In the genomic region with DNA sequence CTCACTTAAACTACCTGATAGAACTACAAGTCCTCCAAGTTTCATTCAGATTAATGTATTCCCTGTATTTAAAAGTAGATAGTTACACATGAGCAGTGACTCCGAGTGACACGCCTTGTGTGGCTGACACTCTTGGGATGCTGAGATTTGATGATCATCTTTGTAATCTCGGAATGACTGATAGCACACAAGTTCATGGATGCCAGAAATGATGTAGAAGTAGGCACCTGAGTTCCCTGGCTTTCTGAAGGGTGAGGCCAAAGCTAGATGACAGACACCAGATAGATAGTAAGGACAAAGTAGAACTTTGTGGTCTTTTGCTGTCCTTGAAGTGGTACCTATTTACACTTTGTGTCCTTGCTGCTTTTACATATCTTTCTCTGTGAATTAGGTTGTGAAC, we compare ENCODE assay signal across 1 cellular context.
TF ChIP-seq lines count a peak whose summit lies in the region.

No MANE protein-coding gene starts in this region.

TF ChIP-seq in HepG2, 621 proteins besides CTCF, POLR2A, EP300 and RAD21 (continued from another document):
- TF ChIP-seq ZNF816 (CRISPR knock-in tag; IDR thresholded peaks at IDR 0.05; ENCODE audit: borderline replicate concordance) (no peak), ZNF335 (CRISPR knock-in tag; IDR thresholded peaks at IDR 0.05) (no peak), ZNF205 (CRISPR knock-in tag; IDR thresholded peaks at IDR 0.05) (no peak), ZNF761 (CRISPR knock-in tag; conservative IDR thresholded peaks at IDR 0.05) (no peak), ZNF230 (CRISPR knock-in tag; IDR thresholded peaks at IDR 0.05) (no peak), DMAP1 (CRISPR knock-in tag; IDR thresholded peaks at IDR 0.05) (no peak), ZNF879 (CRISPR knock-in tag; IDR thresholded peaks at IDR 0.05) (no peak), ZNF792 (CRISPR knock-in tag; IDR thresholded peaks at IDR 0.05) (no peak)
- TF ChIP-seq, protein P1, sequence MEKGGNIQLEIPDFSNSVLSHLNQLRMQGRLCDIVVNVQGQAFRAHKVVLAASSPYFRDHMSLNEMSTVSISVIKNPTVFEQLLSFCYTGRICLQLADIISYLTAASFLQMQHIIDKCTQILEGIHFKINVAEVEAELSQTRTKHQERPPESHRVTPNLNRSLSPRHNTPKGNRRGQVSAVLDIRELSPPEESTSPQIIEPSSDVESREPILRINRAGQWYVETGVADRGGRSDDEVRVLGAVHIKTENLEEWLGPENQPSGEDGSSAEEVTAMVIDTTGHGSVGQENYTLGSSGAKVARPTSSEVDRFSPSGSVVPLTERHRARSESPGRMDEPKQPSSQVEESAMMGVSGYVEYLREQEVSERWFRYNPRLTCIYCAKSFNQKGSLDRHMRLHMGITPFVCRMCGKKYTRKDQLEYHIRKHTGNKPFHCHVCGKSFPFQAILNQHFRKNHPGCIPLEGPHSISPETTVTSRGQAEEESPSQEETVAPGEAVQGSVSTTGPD (CRISPR knock-in tag; IDR thresholded peaks at IDR 0.05), result no peak
- TF ChIP-seq, protein P2, sequence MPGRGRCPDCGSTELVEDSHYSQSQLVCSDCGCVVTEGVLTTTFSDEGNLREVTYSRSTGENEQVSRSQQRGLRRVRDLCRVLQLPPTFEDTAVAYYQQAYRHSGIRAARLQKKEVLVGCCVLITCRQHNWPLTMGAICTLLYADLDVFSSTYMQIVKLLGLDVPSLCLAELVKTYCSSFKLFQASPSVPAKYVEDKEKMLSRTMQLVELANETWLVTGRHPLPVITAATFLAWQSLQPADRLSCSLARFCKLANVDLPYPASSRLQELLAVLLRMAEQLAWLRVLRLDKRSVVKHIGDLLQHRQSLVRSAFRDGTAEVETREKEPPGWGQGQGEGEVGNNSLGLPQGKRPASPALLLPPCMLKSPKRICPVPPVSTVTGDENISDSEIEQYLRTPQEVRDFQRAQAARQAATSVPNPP (CRISPR knock-in tag; IDR thresholded peaks at IDR 0.05), result no peak
- TF ChIP-seq, protein P3, sequence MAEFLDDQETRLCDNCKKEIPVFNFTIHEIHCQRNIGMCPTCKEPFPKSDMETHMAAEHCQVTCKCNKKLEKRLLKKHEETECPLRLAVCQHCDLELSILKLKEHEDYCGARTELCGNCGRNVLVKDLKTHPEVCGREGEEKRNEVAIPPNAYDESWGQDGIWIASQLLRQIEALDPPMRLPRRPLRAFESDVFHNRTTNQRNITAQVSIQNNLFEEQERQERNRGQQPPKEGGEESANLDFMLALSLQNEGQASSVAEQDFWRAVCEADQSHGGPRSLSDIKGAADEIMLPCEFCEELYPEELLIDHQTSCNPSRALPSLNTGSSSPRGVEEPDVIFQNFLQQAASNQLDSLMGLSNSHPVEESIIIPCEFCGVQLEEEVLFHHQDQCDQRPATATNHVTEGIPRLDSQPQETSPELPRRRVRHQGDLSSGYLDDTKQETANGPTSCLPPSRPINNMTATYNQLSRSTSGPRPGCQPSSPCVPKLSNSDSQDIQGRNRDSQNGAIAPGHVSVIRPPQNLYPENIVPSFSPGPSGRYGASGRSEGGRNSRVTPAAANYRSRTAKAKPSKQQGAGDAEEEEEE (CRISPR knock-in tag; IDR thresholded peaks at IDR 0.05; ENCODE audit: borderline replicate concordance), result no peak
- TF ChIP-seq, protein P4, sequence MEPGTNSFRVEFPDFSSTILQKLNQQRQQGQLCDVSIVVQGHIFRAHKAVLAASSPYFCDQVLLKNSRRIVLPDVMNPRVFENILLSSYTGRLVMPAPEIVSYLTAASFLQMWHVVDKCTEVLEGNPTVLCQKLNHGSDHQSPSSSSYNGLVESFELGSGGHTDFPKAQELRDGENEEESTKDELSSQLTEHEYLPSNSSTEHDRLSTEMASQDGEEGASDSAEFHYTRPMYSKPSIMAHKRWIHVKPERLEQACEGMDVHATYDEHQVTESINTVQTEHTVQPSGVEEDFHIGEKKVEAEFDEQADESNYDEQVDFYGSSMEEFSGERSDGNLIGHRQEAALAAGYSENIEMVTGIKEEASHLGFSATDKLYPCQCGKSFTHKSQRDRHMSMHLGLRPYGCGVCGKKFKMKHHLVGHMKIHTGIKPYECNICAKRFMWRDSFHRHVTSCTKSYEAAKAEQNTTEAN (CRISPR knock-in tag; conservative IDR thresholded peaks at IDR 0.05), result no peak
- TF ChIP-seq, protein P5, sequence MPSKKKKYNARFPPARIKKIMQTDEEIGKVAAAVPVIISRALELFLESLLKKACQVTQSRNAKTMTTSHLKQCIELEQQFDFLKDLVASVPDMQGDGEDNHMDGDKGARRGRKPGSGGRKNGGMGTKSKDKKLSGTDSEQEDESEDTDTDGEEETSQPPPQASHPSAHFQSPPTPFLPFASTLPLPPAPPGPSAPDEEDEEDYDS (CRISPR knock-in tag; IDR thresholded peaks at IDR 0.05), result no peak
- TF ChIP-seq, protein P6, sequence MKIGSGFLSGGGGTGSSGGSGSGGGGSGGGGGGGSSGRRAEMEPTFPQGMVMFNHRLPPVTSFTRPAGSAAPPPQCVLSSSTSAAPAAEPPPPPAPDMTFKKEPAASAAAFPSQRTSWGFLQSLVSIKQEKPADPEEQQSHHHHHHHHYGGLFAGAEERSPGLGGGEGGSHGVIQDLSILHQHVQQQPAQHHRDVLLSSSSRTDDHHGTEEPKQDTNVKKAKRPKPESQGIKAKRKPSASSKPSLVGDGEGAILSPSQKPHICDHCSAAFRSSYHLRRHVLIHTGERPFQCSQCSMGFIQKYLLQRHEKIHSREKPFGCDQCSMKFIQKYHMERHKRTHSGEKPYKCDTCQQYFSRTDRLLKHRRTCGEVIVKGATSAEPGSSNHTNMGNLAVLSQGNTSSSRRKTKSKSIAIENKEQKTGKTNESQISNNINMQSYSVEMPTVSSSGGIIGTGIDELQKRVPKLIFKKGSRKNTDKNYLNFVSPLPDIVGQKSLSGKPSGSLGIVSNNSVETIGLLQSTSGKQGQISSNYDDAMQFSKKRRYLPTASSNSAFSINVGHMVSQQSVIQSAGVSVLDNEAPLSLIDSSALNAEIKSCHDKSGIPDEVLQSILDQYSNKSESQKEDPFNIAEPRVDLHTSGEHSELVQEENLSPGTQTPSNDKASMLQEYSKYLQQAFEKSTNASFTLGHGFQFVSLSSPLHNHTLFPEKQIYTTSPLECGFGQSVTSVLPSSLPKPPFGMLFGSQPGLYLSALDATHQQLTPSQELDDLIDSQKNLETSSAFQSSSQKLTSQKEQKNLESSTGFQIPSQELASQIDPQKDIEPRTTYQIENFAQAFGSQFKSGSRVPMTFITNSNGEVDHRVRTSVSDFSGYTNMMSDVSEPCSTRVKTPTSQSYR (CRISPR knock-in tag; IDR thresholded peaks at IDR 0.05; ENCODE audit: borderline replicate concordance), result no peak
